2 cellular contexts compared by ENCODE assay signal in genomic region chr9:124183772-124184171, GRCh38.
TF ChIP-seq lines count a peak whose summit lies in the region.

No MANE protein-coding gene starts in this region.

TF ChIP-seq in HEK293, 187 proteins besides CTCF, POLR2A, EP300 and RAD21 (continued from another document):
- TF ChIP-seq PBX3 (CRISPR knock-in tag; IDR thresholded peaks at IDR 0.05) (no peak), ZNF48 (tag by site-specific recombination; IDR thresholded peaks at IDR 0.05) (no peak)

TF ChIP-seq in IMR-90, 13 proteins besides CTCF, POLR2A, EP300 and RAD21 (continued from another document):
- no peak for TF ChIP-seq SMC3 (IDR thresholded peaks at IDR 0.05; ENCODE audit: low read depth, low read length)
- no peak for TF ChIP-seq MAZ (IDR thresholded peaks at IDR 0.05; ENCODE audit: borderline replicate concordance, low read depth, low read length)
- no peak for TF ChIP-seq MAFK (IDR thresholded peaks at IDR 0.05; ENCODE audit: low read depth, low read length)
- TF ChIP-seq NFE2L2 (IDR thresholded peaks at IDR 0.05; ENCODE audit: low read depth, low read length), result no peak
- no peak for TF ChIP-seq RFX5 (IDR thresholded peaks at IDR 0.05; ENCODE audit: low read depth, low read length)
- no peak for TF ChIP-seq BHLHE40 (IDR thresholded peaks at IDR 0.05; ENCODE audit: low read depth, low read length)
